Comparison of ENCODE assay signal across 32 cellular contexts in genomic region chr7:45242698-45243097, GRCh38.
"Had no signal": no experiment of that assay in that cellular context is flagged by ENCODE, and none has a peak within 500 bp of the region (broad histone marks: within the 10 kb centered on the region; RNA-seq: fewer than 3 reads in every experiment).

No MANE protein-coding gene starts in this region.

- H3K9me3 Mint-ChIP-seq: activated CD4-positive, alpha-beta memory T cell treated with anti-CD3 and anti-CD28 coated beads, Interleukin-2, amount 10 ng/mL, durations not matched to agents 7 days and 5 days; activated CD4-positive, alpha-beta T cell treated with anti-CD3 and anti-CD28 coated beads, Interleukin-2, amount 10 ng/mL, durations not matched to agents 7 days and 5 days; activated T-cell treated with anti-CD3 and anti-CD28 coated beads, Interleukin-2, amount 50 U/mL, for 24 hours; T-helper 1 cell treated with Interleukin-12 subunit alpha and Interleukin-12 subunit beta and Interleukin-4 antibody, amounts not matched to agents 30 μg/mL and 1 μg/mL, for 36 hours had no signal

- H3K4me1 ChIP-seq: ascending aorta, colonic mucosa, right lobe of liver, testis had no signal

- H3K4me3 Mint-ChIP-seq: activated CD4-positive, alpha-beta memory T cell treated with anti-CD3 and anti-CD28 coated beads, Interleukin-2, amount 10 ng/mL, durations not matched to agents 7 days and 5 days; activated CD4-positive, alpha-beta T cell treated with anti-CD3 and anti-CD28 coated beads, Interleukin-2, amount 10 ng/mL, durations not matched to agents 7 days and 5 days; activated naive CD4-positive, alpha-beta T cell treated with anti-CD3 and anti-CD28 coated beads, Interleukin-2, amount 10 ng/mL, durations not matched to agents 7 days and 5 days; activated naive CD8-positive, alpha-beta T cell treated with anti-CD3 and anti-CD28 coated beads, Interleukin-2, amount 10 ng/mL, durations not matched to agents 7 days and 5 days; activated T-cell treated with anti-CD3 and anti-CD28 coated beads, Interleukin-2, amount 50 U/mL, for 24 hours; brain; nephron; T-helper 1 cell treated with Interleukin-12 subunit alpha and Interleukin-12 subunit beta and Interleukin-4 antibody, amounts not matched to agents 30 μg/mL and 1 μg/mL, for 36 hours had no signal

- ATAC-seq: right lobe of liver; stimulated activated naive CD8-positive, alpha-beta T cell treated with anti-CD3 and anti-CD28 coated beads, Interleukin-15, Interleukin-2, amounts not matched to agents 100 U/mL and 50 U/mL, for 24 hours had no signal

- DNase-seq: activated CD4-positive, alpha-beta memory T cell treated with anti-CD3 and anti-CD28 coated beads, Interleukin-2, amount 10 ng/mL, durations not matched to agents 7 days and 5 days; activated CD4-positive, alpha-beta T cell treated with anti-CD3 and anti-CD28 coated beads for 1 hour; activated CD4-positive, alpha-beta T cell treated with anti-CD3 and anti-CD28 coated beads, Interleukin-2, amount 10 ng/mL, durations not matched to agents 7 days and 5 days; activated CD8-positive, alpha-beta memory T cell treated with anti-CD3 and anti-CD28 coated beads, Interleukin-2, amount 50 U/mL, for 48 hours; activated gamma-delta T cell; activated naive CD4-positive, alpha-beta T cell treated with anti-CD3 and anti-CD28 coated beads, Interleukin-2, amount 10 ng/mL, durations not matched to agents 7 days and 5 days; activated naive CD8-positive, alpha-beta T cell treated with anti-CD3 and anti-CD28 coated beads, Interleukin-2, amount 10 ng/mL, durations not matched to agents 7 days and 5 days; activated T-cell treated with anti-CD3 and anti-CD28 coated beads, Interleukin-2, amount 50 U/mL, for 24 hours; cerebellar nuclear complex; colonic mucosa; effector CD8-positive, alpha-beta T cell; glutamatergic neuron; islet precursor cell; mesenchymal stem cell; right lobe of liver; stimulated activated CD4-positive, alpha-beta T cell treated with anti-CD3 and anti-CD28 coated beads, Interleukin-2, amount 100 ng/mL, for 48 hours; stimulated activated naive CD8-positive, alpha-beta T cell treated with anti-CD3 and anti-CD28 coated beads, Interleukin-15, Interleukin-2, amounts not matched to agents 100 U/mL and 50 U/mL, for 24 hours; T-helper 9 cell; testis; trophoblast cell; WERI-Rb-1 had no signal

- H3K36me3 ChIP-seq: ascending aorta, cardiac muscle cell, colonic mucosa, neutrophil, right lobe of liver, WERI-Rb-1 had no signal

- FAIRE-seq: endometrium, frontal cortex, TTC549 had no signal

- H3K4me3 ChIP-seq: ascending aorta, cardiac muscle cell, colonic mucosa, hepatocyte, right lobe of liver, testis had no signal

- H3K79me2 ChIP-seq: hepatocyte had no signal

- H3K27me3 ChIP-seq: ascending aorta, colonic mucosa, right lobe of liver, testis had no signal

- H3K27ac ChIP-seq: ascending aorta, cardiac muscle cell, colonic mucosa, epithelial cell of prostate, hepatocyte, neutrophil, right lobe of liver, testis, WERI-Rb-1 had no signal

- H3K4me1 Mint-ChIP-seq: brain, nephron had no signal

- H2AFZ ChIP-seq: hepatocyte had no signal

- H3K9me3 ChIP-seq: ascending aorta, colonic mucosa, neutrophil, right lobe of liver, testis had no signal

- H3K4me2 ChIP-seq: hepatocyte had no signal

- H3K36me3 Mint-ChIP-seq: activated naive CD4-positive, alpha-beta T cell treated with anti-CD3 and anti-CD28 coated beads, Interleukin-2, amount 10 ng/mL, durations not matched to agents 7 days and 5 days; brain had no signal

- H3K27ac Mint-ChIP-seq: activated CD4-positive, alpha-beta T cell treated with anti-CD3 and anti-CD28 coated beads, Interleukin-2, amount 10 ng/mL, durations not matched to agents 7 days and 5 days; activated naive CD4-positive, alpha-beta T cell treated with anti-CD3 and anti-CD28 coated beads, Interleukin-2, amount 10 ng/mL, durations not matched to agents 7 days and 5 days; activated T-cell treated with anti-CD3 and anti-CD28 coated beads, Interleukin-2, amount 50 U/mL, for 24 hours; brain; nephron; T-helper 1 cell treated with Interleukin-12 subunit alpha and Interleukin-12 subunit beta and Interleukin-4 antibody, amounts not matched to agents 30 μg/mL and 1 μg/mL, for 36 hours had no signal
